20 cellular contexts compared by ENCODE assay signal in the genomic region with DNA sequence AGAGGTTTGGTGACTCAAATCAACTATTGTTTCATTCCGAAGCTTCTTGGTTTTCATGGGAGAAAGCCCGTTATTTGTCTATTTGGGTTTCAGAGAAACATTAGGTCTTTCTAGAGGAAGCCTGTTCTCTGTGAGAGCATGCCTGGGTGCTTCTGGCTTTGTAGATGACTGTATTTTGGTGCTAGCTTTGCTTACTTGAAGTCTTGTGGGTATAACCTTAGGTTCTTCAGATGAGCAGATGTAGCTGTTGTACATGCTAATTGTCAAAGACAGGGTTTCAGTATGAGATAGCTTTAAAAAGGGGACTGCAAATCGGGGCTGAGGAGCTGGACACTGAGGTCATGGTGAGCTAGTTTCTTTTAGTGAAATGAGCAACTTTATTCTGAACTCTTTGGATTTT. TPM values are rescaled to one million over a fixed set of nuclear protein-coding genes. Genes with fewer than 3 reads are reported as not detected.
DNase-seq lines count a peak whose midpoint lies in the region; ATAC-seq, FAIRE-seq and TF ChIP-seq lines count a peak whose summit lies in the region.
"Had no signal": no experiment of that assay in that cellular context is flagged by ENCODE, and none has a peak within 500 bp of the region (broad histone marks: within the 10 kb centered on the region; RNA-seq: fewer than 3 reads in every experiment).

No MANE protein-coding gene starts in this region.

- H3K36me3 Mint-ChIP-seq in naive thymus-derived CD4-positive, alpha-beta T cell: peaks cover 0 to 3% (median 0%) of the 10 kb centered on the region in 5 donors
- H3K36me3 Mint-ChIP-seq: CD4-positive, alpha-beta memory T cell had no signal

- intact Hi-C loops in GM12878 (cut with micrococcal nuclease; ENCODE audit: unreplicated experiment): no loop called here
- intact Hi-C loops in naive thymus-derived CD4-positive, alpha-beta T cell (cut with micrococcal nuclease): no loop called here

- CTCF ChIA-PET in GM12878 (lab: Yijun Ruan, JAX) (no interaction called here), GM10248 (lab: Yijun Ruan, JAX) (interaction anchor here (1.1 to 2.0 kb wide), 3 partner anchors 12 to 270 kb away, joined by 3 to 6 read pairs (median 4); no protein-coding TSS in a partner anchor)
- CTCF ChIA-PET in naive thymus-derived CD4-positive, alpha-beta T cell (lab: Charles Lee): no interaction called here

- no TSS peak for BruUV-seq in GM12878 (replicated peaks; lab: Mats Ljungman, UMichigan)

- no peak for TF ChIP-seq EP300 in GM12878 (IDR thresholded peaks at IDR 0.05; ENCODE audit: borderline replicate concordance in 1 of 2, control insufficient read depth in 1 of 2, low read depth in 2 of 2, low read length in 2 of 2)

- FAIRE-seq in GM12878 (lab: Jason Lieb, UNC): no peak
- FAIRE-seq: GM18507, H54 had no signal

- no peaks in the 10 kb centered on the region for H3K36me3 ChIP-seq in GM12878 (ENCODE audit: control insufficient read depth in 2 of 2, insufficient read depth in 2 of 2, low read length in 1 of 2)
- no peaks in the 10 kb centered on the region for H3K36me3 ChIP-seq in naive thymus-derived CD4-positive, alpha-beta T cell (ENCODE audit: control insufficient read depth in 2 of 3, insufficient read depth in 3 of 3, low read length in 3 of 3)
- H3K36me3 ChIP-seq: HAP-1 had no signal

- DNase-seq in GM12878 (ENCODE audit: low read depth, low spot score) (no peak), GM10248 (ENCODE audit: extremely low spot score) (no peak), NCI-H187 treated with DMSO at 0.1 percent for 48 hours (lab: John Stamatoyannopoulos, UW) (no peak), NCI-H524 treated with DMSO at 0.1 percent for 48 hours (lab: John Stamatoyannopoulos, UW) (no peak)
- DNase-seq in naive thymus-derived CD4-positive, alpha-beta T cell: no peak
- DNase-seq: C1 segment of cervical spinal cord; Calu3; CD4-positive, alpha-beta memory T cell; COR-L47; DMS53; DMS79 treated with DMSO at 0.1 percent for 48 hours; GF-D8; GOT3; HFFc6 had no signal

- H3K79me2 ChIP-seq in GM12878 (ENCODE audit: control insufficient read depth, insufficient read depth, low read length): no peaks in the 10 kb centered on the region

- no peaks in the 10 kb centered on the region; the same call in 2 of the 3 replicates for H3K9me3 ChIP-seq in GM12878 (replicated peaks; ENCODE audit: control insufficient read depth, insufficient read depth, low read length)
- no peaks in the 10 kb centered on the region for H3K9me3 ChIP-seq in naive thymus-derived CD4-positive, alpha-beta T cell (ENCODE audit: control insufficient read depth in 2 of 3, low read length in 3 of 3)

- no peak for TF ChIP-seq POLR2A in GM12878 (IDR thresholded peaks at IDR 0.05; ENCODE audit: low read depth, low read length)

- no peaks in the 10 kb centered on the region for H3K4me1 ChIP-seq in GM12878 (ENCODE audit: control insufficient read depth, insufficient read depth, low read length)
- H3K4me1 ChIP-seq in naive thymus-derived CD4-positive, alpha-beta T cell (ENCODE audit: control insufficient read depth in 2 of 2, insufficient read depth in 2 of 2, low read length in 2 of 2): no peaks in the 10 kb centered on the region
- H3K4me1 ChIP-seq: HAP-1 had no signal

- no peak overlapping the region for H3K4me3 Mint-ChIP-seq in naive thymus-derived CD4-positive, alpha-beta T cell
- H3K4me3 Mint-ChIP-seq: CD4-positive, alpha-beta memory T cell; HFFc6 had no signal

- no peak overlapping the region for H3K4me2 ChIP-seq in GM12878 (ENCODE audit: control insufficient read depth, insufficient read depth)

- no peaks in the 10 kb centered on the region for H4K20me1 ChIP-seq in GM12878 (ENCODE audit: control insufficient read depth, insufficient read depth)

- no peak overlapping the region for H3K27ac ChIP-seq in GM12878 (ENCODE audit: control insufficient read depth, insufficient read depth)
- H3K27ac ChIP-seq in naive thymus-derived CD4-positive, alpha-beta T cell (ENCODE audit: low read depth, low read length): no peak overlapping the region

- H3K27me3 ChIP-seq in GM12878 (replicated peaks in 1 of 2; ENCODE audit: control insufficient read depth in 2 of 2, insufficient read depth in 2 of 2, low read length in 1 of 2): peaks cover 0 to 1% of the 10 kb centered on the region in 2 experiments; a peak in 2 of 4 replicates
- H3K27me3 ChIP-seq in naive thymus-derived CD4-positive, alpha-beta T cell (ENCODE audit: control insufficient read depth in 2 of 2, insufficient read depth in 2 of 2, low read length in 2 of 2): peaks cover 0 to 8% of the 10 kb centered on the region in 2 donors

- no peak overlapping the region for H3K4me3 ChIP-seq in GM12878
- no peak overlapping the region for H3K4me3 ChIP-seq in naive thymus-derived CD4-positive, alpha-beta T cell (ENCODE audit: low read length)
- H3K4me3 ChIP-seq: HAP-1 had no signal

- no peaks in the 10 kb centered on the region for H3K4me1 Mint-ChIP-seq in naive thymus-derived CD4-positive, alpha-beta T cell
- H3K4me1 Mint-ChIP-seq: CD4-positive, alpha-beta memory T cell had no signal

- POLR2A ChIA-PET in GM12878 (lab: Charles Lee): no interaction called here
- POLR2A ChIA-PET in GM10248 (lab: Yijun Ruan, JAX): no interaction called here
- POLR2A ChIA-PET in naive thymus-derived CD4-positive, alpha-beta T cell (lab: Charles Lee): interaction anchor here (0.5 to 0.7 kb wide), 2 partner anchors 10 to 1152 kb away, joined by 5 read pairs; no protein-coding TSS in a partner anchor

- SMC1A ChIA-PET in GM12878 (lab: Charles Lee; ENCODE audit: uncharacterized antibody, unreplicated experiment): interaction anchor here (0.7 to 1.7 kb wide), 2 partner anchors 10 to 23 kb away, joined by 3 read pairs; no protein-coding TSS in a partner anchor

- peaks cover 5 to 23% (median 19%) of the 10 kb centered on the region in 5 donors for H3K27me3 Mint-ChIP-seq in naive thymus-derived CD4-positive, alpha-beta T cell

- ATAC-seq in GM21619 (IDR thresholded peaks at IDR 0.05; ENCODE audit: unreplicated experiment): peak; percentile 56
- peak; percentile 78 for ATAC-seq in HG02870 (IDR thresholded peaks at IDR 0.05; ENCODE audit: unreplicated experiment)
- peak; percentile 63 for ATAC-seq in GM12878
- no peak for ATAC-seq in naive thymus-derived CD4-positive, alpha-beta T cell

- in situ Hi-C loops in GM12878 (cut with MboI): no loop called here

- TF ChIP-seq CTCF in GM12878 (IDR thresholded peaks at IDR 0.05 in 2 of 3, conservative IDR thresholded peaks at IDR 0.05 in 1 of 3; ENCODE audit: control insufficient read depth in 2 of 3, extremely low read depth in 1 of 3, insufficient read depth in 1 of 3, low read depth in 3 of 3, low read length in 3 of 3) (no peak), GM10248 (IDR thresholded peaks at IDR 0.05; ENCODE audit: control extremely low read depth, extremely low read depth, low read depth, missing control alignments) (no peak)

- H3K27ac Mint-ChIP-seq in naive thymus-derived CD4-positive, alpha-beta T cell: no peak overlapping the region
- H3K27ac Mint-ChIP-seq: CD4-positive, alpha-beta memory T cell; HFFc6 had no signal

- RAD21 ChIA-PET in GM12878 (lab: Charles Lee; ENCODE audit: unreplicated experiment): no interaction called here

- 1% methylated on average over 3 of the region's 3 CpGs for WGBS in GM12878 (ENCODE audit: insufficient coverage, insufficient replicate concordance, low lambda C conversion rate, missing lambda C conversion rate)

- H3K9me3 Mint-ChIP-seq in naive thymus-derived CD4-positive, alpha-beta T cell: peaks cover 0 to 24% (median 4%) of the 10 kb centered on the region in 11 donors

- no peak overlapping the region for H2AFZ ChIP-seq in GM12878 (ENCODE audit: control insufficient read depth, low read depth, low read length)

- no peak for TF ChIP-seq RAD21 in GM12878 (IDR thresholded peaks at IDR 0.05; ENCODE audit: insufficient read depth, low read depth, low read length)

- no peak overlapping the region for H3K9ac ChIP-seq in GM12878 (ENCODE audit: control insufficient read depth, insufficient read depth, low read length)

TF ChIP-seq in GM12878, 131 proteins besides CTCF, POLR2A, EP300 and RAD21:
- no peak for TF ChIP-seq IKZF2 (IDR thresholded peaks at IDR 0.05)
- TF ChIP-seq CHD2 (IDR thresholded peaks at IDR 0.05; ENCODE audit: borderline replicate concordance, low read depth, low read length): no peak
- TF ChIP-seq LARP7 (IDR thresholded peaks at IDR 0.05): no peak
- TF ChIP-seq PKNOX1 (IDR thresholded peaks at IDR 0.05): no peak

RNA-seq across cellular contexts. Expression of gene STOX2, which starts 7.9 kb away (rescaled TPM):
- total RNA-seq in GM12878 (2013; cell fraction: nucleolus; rRNA removed): 3.1 and 4.0 TPM in 2 replicates
- total RNA-seq in GM12878 (2014; rRNA removed) (not detected in 2 replicates), GM12878 (2014; rRNA removed; fragmentation: Illumina TruSeq; extraction: Trizol) (0.09 TPM in 1 of 2 replicates, not detected in the other), GM12878 (2021) (0.21 TPM in 1 of 2 replicates, not detected in the other)
- polyA plus RNA-seq in GM12878 (2011; ENCODE audit: low read depth): not detected
- polyA plus RNA-seq in GM12878 (2011; rRNA removed) (0.56 and 0.60 TPM in 2 replicates), GM12878 (2014; fragmentation: Illumina TruSeq; extraction: Trizol) (not detected in 2 replicates), GM12878 (2014; fragmentation: Nextera tagmentation; extraction: Ambion mirVana) (under 1 TPM in 1 of 2 experiments, not detected in 1; 0.05 TPM), GM12878 (2014; rRNA removed) (0.01 TPM in 1 of 2 replicates, not detected in the other), GM12878 (2016; fragmentation: Nextera tagmentation; extraction: Ambion mirVana) (1 to 10 TPM in 1 of 2 experiments, under 1 TPM in 1; 0.16 to 1.2 TPM)
- polyA plus RNA-seq in GM12878 (2011; cell fraction: cytosol; rRNA removed): 0.43 and 1.1 TPM in 2 replicates
- 1.4 and 2.2 TPM in 2 replicates for polyA plus RNA-seq in GM12878 (2011; cell fraction: nucleus; rRNA removed)
- polyA plus RNA-seq in GM12878 (2012): 0.07 TPM in 2 replicates
- polyA minus RNA-seq in GM12878 (2011; rRNA and poly(A)+ RNA removed): 3.1 and 7.3 TPM in 2 replicates
- 0.80 and 1.4 TPM in 2 replicates for polyA minus RNA-seq in GM12878 (2011; cell fraction: cytosol; rRNA and poly(A)+ RNA removed)
- polyA minus RNA-seq in GM12878 (2011; cell fraction: nucleus; rRNA and poly(A)+ RNA removed): 1.1 and 5.6 TPM in 2 replicates
- total RNA-seq in naive thymus-derived CD4-positive, alpha-beta T cell: not detected
- not detected for polyA plus RNA-seq in naive thymus-derived CD4-positive, alpha-beta T cell
- total RNA-seq: CD4-positive, alpha-beta memory T cell; G401 had no signal
- polyA plus RNA-seq: CD4-positive, alpha-beta memory T cell had no signal
